Comparison of ENCODE assay signal across 22 cellular contexts in the genomic region with DNA sequence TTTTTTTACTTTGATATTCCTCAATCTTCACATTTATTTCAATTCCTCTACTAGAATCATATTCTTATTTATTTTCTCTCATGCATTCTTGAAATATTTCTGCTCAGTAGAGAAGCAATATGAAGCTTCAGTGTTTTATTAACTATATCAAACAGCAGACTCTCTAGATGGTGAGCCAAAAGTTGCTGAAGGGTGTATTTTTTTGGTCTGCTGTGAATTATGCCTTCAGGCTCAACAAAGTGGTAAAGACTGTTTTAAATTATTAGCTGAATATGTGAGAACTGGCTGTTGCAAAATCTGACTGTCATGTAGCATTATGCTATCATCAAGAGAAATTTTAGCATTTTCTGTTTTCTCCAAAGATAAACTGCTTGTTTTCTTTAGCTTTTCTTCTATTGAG. TPM values are rescaled to one million over a fixed set of nuclear protein-coding genes. Genes with fewer than 3 reads are reported as not detected.
A peak's percentile ranks its signal among the peaks of the same experiment; 100 is the strongest.
DNase-seq lines count a peak whose midpoint lies in the region; ATAC-seq, FAIRE-seq and TF ChIP-seq lines count a peak whose summit lies in the region.
"Had no signal": no experiment of that assay in that cellular context is flagged by ENCODE, and none has a peak within 500 bp of the region (broad histone marks: within the 10 kb centered on the region; RNA-seq: fewer than 3 reads in every experiment).

No MANE protein-coding gene starts in this region.

- H3K27me3 ChIP-seq in RWPE2 (ENCODE audit: insufficient read depth, poor library complexity, severe bottlenecking) (no peaks in the 10 kb centered on the region), osteoblast (ENCODE audit: insufficient read depth, low read length) (no peaks in the 10 kb centered on the region), colonic mucosa (no peaks in the 10 kb centered on the region)
- H3K27me3 ChIP-seq: body of pancreas, MG63 had no signal

- DNase-seq in D721Med (ENCODE audit: insufficient read length, low spot score), result no peak
- DNase-seq in RWPE2 (ENCODE audit: low spot score), result no peak
- peak; percentile 81 for DNase-seq in fibroblast of gingiva (ENCODE audit: low read depth)
- no peak for DNase-seq in osteoblast (ENCODE audit: insufficient read length, low spot score, missing footprints)
- no peak for DNase-seq in colonic mucosa
- DNase-seq: activated CD4-positive, alpha-beta T cell treated with anti-CD3 and anti-CD28 coated beads, Interleukin-2, amount 50 U/mL, for 48 hours; activated CD8-positive, alpha-beta memory T cell treated with anti-CD3 and anti-CD28 coated beads, Interleukin-2, amount 50 U/mL, for 48 hours; body of pancreas; CD4-positive, CD25-positive, alpha-beta regulatory T cell; effector memory CD4-positive, alpha-beta T cell; MG63; NCI-H1417; NCI-H2081; NCI-H345; NCI-H82; stimulated activated CD4-positive, alpha-beta T cell treated with anti-CD3 and anti-CD28 coated beads, Interleukin-1b, Interleukin-23, amount 100 ng/mL, for 48 hours; T-cell had no signal

- no peaks in the 10 kb centered on the region for H4K20me1 ChIP-seq in osteoblast (ENCODE audit: insufficient read depth, low read length)

- ATAC-seq in RWPE2 (ENCODE audit: low read depth), result no peak
- ATAC-seq in HG03432 (IDR thresholded peaks at IDR 0.05; ENCODE audit: unreplicated experiment), result no peak
- ATAC-seq in GM18519 (IDR thresholded peaks at IDR 0.05; ENCODE audit: low FRiP score, unreplicated experiment), result no peak
- ATAC-seq: Right ventricle myocardium inferior, T-cell had no signal

- H2AFZ ChIP-seq in osteoblast (ENCODE audit: low read length), result no peak overlapping the region

- H3K9me3 ChIP-seq in RWPE2 (ENCODE audit: severe bottlenecking) (no peaks in the 10 kb centered on the region), osteoblast (ENCODE audit: low read depth, low read length) (no peaks in the 10 kb centered on the region), colonic mucosa (no peaks in the 10 kb centered on the region)
- H3K9me3 ChIP-seq: body of pancreas had no signal

- H3K4me2 ChIP-seq in osteoblast (ENCODE audit: insufficient read depth, low read length), result peak overlapping the region; percentile 4

- H3K4me1 ChIP-seq in RWPE2 (ENCODE audit: insufficient read depth, poor library complexity, severe bottlenecking) (peaks cover 8% of the 10 kb centered on the region), osteoblast (ENCODE audit: insufficient read depth, low read length) (peaks cover 13% of the 10 kb centered on the region), colonic mucosa (no peaks in the 10 kb centered on the region)
- H3K4me1 ChIP-seq: body of pancreas had no signal

- no peak overlapping the region for H3K4me3 ChIP-seq in RWPE2 (ENCODE audit: severe bottlenecking)
- no peak overlapping the region for H3K4me3 ChIP-seq in osteoblast (ENCODE audit: insufficient read depth, low read length)
- H3K4me3 ChIP-seq in colonic mucosa, result no peak overlapping the region
- H3K4me3 ChIP-seq: body of pancreas, MG63, skin epidermis had no signal

- H3K9ac ChIP-seq in colonic mucosa (ENCODE audit: low read depth in 2 of 2, low read length in 2 of 2), result no peak overlapping the region

- peak overlapping the region; percentile 80 for H3K27ac ChIP-seq in RWPE2 (ENCODE audit: poor library complexity, severe bottlenecking)
- no peak overlapping the region for H3K27ac ChIP-seq in osteoblast (ENCODE audit: low read depth, low read length)
- no peak overlapping the region for H3K27ac ChIP-seq in colonic mucosa
- H3K27ac ChIP-seq: body of pancreas had no signal

- peak; percentile 29 for FAIRE-seq in D721Med (lab: Jason Lieb, UNC)
- FAIRE-seq: keratinocyte had no signal

- no peaks in the 10 kb centered on the region for H3K79me2 ChIP-seq in osteoblast (ENCODE audit: insufficient read depth, low read length)

- no peaks in the 10 kb centered on the region for H3K36me3 ChIP-seq in RWPE2 (ENCODE audit: low read depth)
- H3K36me3 ChIP-seq in osteoblast (ENCODE audit: insufficient read depth, low read length), result no peaks in the 10 kb centered on the region
- H3K36me3 ChIP-seq in colonic mucosa, result no peaks in the 10 kb centered on the region
- H3K36me3 ChIP-seq: MG63 had no signal

- no peak for TF ChIP-seq CTCF in D721Med (IDR thresholded peaks at IDR 0.05; ENCODE audit: insufficient read depth, missing control alignments)
- TF ChIP-seq CTCF in RWPE2 (IDR thresholded peaks at IDR 0.05; ENCODE audit: poor library complexity, severe bottlenecking), result no peak
- TF ChIP-seq CTCF in osteoblast (IDR thresholded peaks at IDR 0.05; ENCODE audit: extremely low read depth, low read depth, low read length), result no peak
- no peak for TF ChIP-seq CTCF in colonic mucosa (IDR thresholded peaks at IDR 0.05)

- intact Hi-C loops in colonic mucosa (cut with DNase I), result no loop called here

RNA-seq across cellular contexts. Expression of gene CDC42BPA, which starts 24.9 kb away (rescaled TPM):
- 71.6 and 77.8 TPM in 2 replicates for total RNA-seq in osteoblast
- total RNA-seq in colonic mucosa, result 10 to 100 TPM; 26.4 to 36.6 TPM
